8 cellular contexts compared by ENCODE assay signal in genomic region chr17:81959362-81960129, GRCh38. TPM values are rescaled to one million over a fixed set of nuclear protein-coding genes. Genes with fewer than 3 reads are reported as not detected.
A peak's percentile ranks its signal among the peaks of the same experiment; 100 is the strongest.
DNase-seq lines count a peak whose midpoint lies in the region; ATAC-seq and TF ChIP-seq lines count a peak whose summit lies in the region.

No MANE protein-coding gene starts in this region.

- H3K4me3 ChIP-seq in DND-41 (ENCODE audit: low read depth in 1 of 2, low read length in 2 of 2) (no peak overlapping the region), left ventricle myocardium inferior (peak overlapping the region; percentile 64)

- H3K36me3 ChIP-seq in DND-41 (ENCODE audit: insufficient read depth, low read length) (no peaks in the 10 kb centered on the region), left ventricle myocardium inferior (no peaks in the 10 kb centered on the region)

- H3K4me2 ChIP-seq in DND-41 (ENCODE audit: insufficient read depth, low read length), result peak overlapping the region; percentile 12; the same call in 1 of the 2 replicates

- H3K27ac ChIP-seq in DND-41 (ENCODE audit: low read length) (no peak overlapping the region), left ventricle myocardium inferior (replicated peaks) (no peak overlapping the region)

- no peaks in the 10 kb centered on the region for H3K79me2 ChIP-seq in DND-41 (ENCODE audit: insufficient read depth, low read length)

- H4K20me1 ChIP-seq in DND-41 (ENCODE audit: insufficient read depth, low read length), result no peaks in the 10 kb centered on the region

- no peak overlapping the region for H3K9ac ChIP-seq in DND-41 (ENCODE audit: low read depth, low read length)

- H3K4me1 ChIP-seq in DND-41 (ENCODE audit: insufficient read depth, low read length) (peaks cover 6% of the 10 kb centered on the region), left ventricle myocardium inferior (peaks cover 25% of the 10 kb centered on the region)

- intact Hi-C loops in left ventricle myocardium inferior (cut with micrococcal nuclease) (loop anchor here (10.0 kb wide), 1 partner anchor 185 kb away; no protein-coding TSS in a partner anchor), sciatic nerve (cut with DNase I) (loop anchor here (1.0 to 5.0 kb wide), 2 partner anchors 61 to 193 kb away; no protein-coding TSS in a partner anchor)

- ATAC-seq in DND-41 (ENCODE audit: insufficient read depth, low read depth) (peak; percentile 87), HG02763 (IDR thresholded peaks at IDR 0.05; ENCODE audit: unreplicated experiment) (peak; percentile 52), sciatic nerve (peak; percentile 78), GM18517 (IDR thresholded peaks at IDR 0.05; ENCODE audit: unreplicated experiment) (no peak), GM19035 (IDR thresholded peaks at IDR 0.05; ENCODE audit: unreplicated experiment) (no peak)
- peak; percentile 94 to 96 for ATAC-seq in activated naive CD4-positive, alpha-beta T cell treated with anti-CD3 and anti-CD28 coated beads, Interleukin-2, amount 50 U/mL, for 72 hours

- no peaks in the 10 kb centered on the region for H3K9me3 ChIP-seq in DND-41 (ENCODE audit: insufficient read depth, low read length, severe bottlenecking)
- H3K9me3 ChIP-seq in left ventricle myocardium inferior (replicated peaks), result no peaks in the 10 kb centered on the region

- no peaks in the 10 kb centered on the region for H3K9me3 Mint-ChIP-seq in activated naive CD4-positive, alpha-beta T cell treated with anti-CD3 and anti-CD28 coated beads, Interleukin-2, amount 50 U/mL, for 72 hours

- H3K27ac Mint-ChIP-seq in activated naive CD4-positive, alpha-beta T cell treated with anti-CD3 and anti-CD28 coated beads, Interleukin-2, amount 50 U/mL, for 72 hours, result no peak overlapping the region

- no peaks in the 10 kb centered on the region for H3K36me3 Mint-ChIP-seq in activated naive CD4-positive, alpha-beta T cell treated with anti-CD3 and anti-CD28 coated beads, Interleukin-2, amount 50 U/mL, for 72 hours

- H3K27me3 ChIP-seq in DND-41 (ENCODE audit: insufficient read depth, low read length, poor library complexity), result peaks cover 20% of the 10 kb centered on the region
- peaks cover 91% of the 10 kb centered on the region for H3K27me3 ChIP-seq in left ventricle myocardium inferior (ENCODE audit: low read depth)

- H2AFZ ChIP-seq in DND-41 (ENCODE audit: low read depth, low read length), result no peak overlapping the region

- TF ChIP-seq CTCF in DND-41 (IDR thresholded peaks at IDR 0.05; ENCODE audit: borderline replicate concordance, extremely low read depth, low read length, poor library complexity, severe bottlenecking), result peak; percentile 77
- peak; percentile 88 for TF ChIP-seq CTCF in left ventricle myocardium inferior (IDR thresholded peaks at IDR 0.05; ENCODE audit: borderline replicate concordance)

- DNase-seq in DND-41, result peak; percentile 57
- DNase-seq in SK-N-DZ (ENCODE audit: low spot score), result peak; percentile 77
- peak; percentile 79 to 86 for DNase-seq in activated naive CD4-positive, alpha-beta T cell treated with anti-CD3 and anti-CD28 coated beads, Interleukin-2, amount 50 U/mL, for 72 hours (ENCODE audit: low spot score in 2 of 2)
- peak; percentile 75 for DNase-seq in left ventricle myocardium inferior
- DNase-seq in sciatic nerve (ENCODE audit: low spot score), result peak; percentile 85

RNA-seq across cellular contexts. Expression of gene NOTUM, which starts 1.4 kb away (rescaled TPM):
- polyA plus RNA-seq in SK-N-DZ (2014; cell fraction: cytosol; rRNA removed), result 31.5 and 45.1 TPM in 2 replicates
- 30.7 and 41.5 TPM in 2 replicates for polyA plus RNA-seq in SK-N-DZ (2014; cell fraction: nucleus; rRNA removed)
- total RNA-seq in activated naive CD4-positive, alpha-beta T cell treated with anti-CD3 and anti-CD28 coated beads, Interleukin-2, amount 50 U/mL, for 72 hours, result 1 to 10 TPM in 1 of 2 donors, under 1 TPM in 1; 0.39 to 1.1 TPM
- total RNA-seq in left ventricle myocardium inferior (not detected), sciatic nerve (not detected)

RNA-seq across cellular contexts. Expression of gene MYADML2, which starts 12.5 kb away (rescaled TPM):
- polyA plus RNA-seq in SK-N-DZ (2014; cell fraction: cytosol; rRNA removed), result 0.21 and 0.28 TPM in 2 replicates
- polyA plus RNA-seq in SK-N-DZ (2014; cell fraction: nucleus; rRNA removed), result 0.09 TPM in 1 of 2 replicates, not detected in the other
- total RNA-seq in activated naive CD4-positive, alpha-beta T cell treated with anti-CD3 and anti-CD28 coated beads, Interleukin-2, amount 50 U/mL, for 72 hours, result not detected
- 7.2 TPM for total RNA-seq in left ventricle myocardium inferior
- not detected for total RNA-seq in sciatic nerve

RNA-seq across cellular contexts. Expression of gene ASPSCR1, which starts 17.9 kb away (rescaled TPM):
- 52.3 and 68.3 TPM in 2 replicates for polyA plus RNA-seq in SK-N-DZ (2014; cell fraction: cytosol; rRNA removed)
- polyA plus RNA-seq in SK-N-DZ (2014; cell fraction: nucleus; rRNA removed), result 173 and 174 TPM in 2 replicates
- total RNA-seq in activated naive CD4-positive, alpha-beta T cell treated with anti-CD3 and anti-CD28 coated beads, Interleukin-2, amount 50 U/mL, for 72 hours, result 10 to 100 TPM; 19.7 to 62.3 TPM
- total RNA-seq in left ventricle myocardium inferior (27.5 TPM), sciatic nerve (32.5 TPM)

RNA-seq across cellular contexts. Expression of gene PYCR1, which starts 22.4 kb away (rescaled TPM):
- 394 and 456 TPM in 2 replicates for polyA plus RNA-seq in SK-N-DZ (2014; cell fraction: cytosol; rRNA removed)
- polyA plus RNA-seq in SK-N-DZ (2014; cell fraction: nucleus; rRNA removed), result 318 and 406 TPM in 2 replicates
- 10 to 100 TPM; 30.3 to 75.1 TPM for total RNA-seq in activated naive CD4-positive, alpha-beta T cell treated with anti-CD3 and anti-CD28 coated beads, Interleukin-2, amount 50 U/mL, for 72 hours
- total RNA-seq in left ventricle myocardium inferior (3.8 TPM), sciatic nerve (8.0 TPM)

RNA-seq across cellular contexts. Expression of gene MAFG, which starts 32.0 kb away (rescaled TPM):
- 23.9 and 27.7 TPM in 2 replicates for polyA plus RNA-seq in SK-N-DZ (2014; cell fraction: cytosol; rRNA removed)
- polyA plus RNA-seq in SK-N-DZ (2014; cell fraction: nucleus; rRNA removed), result 39.9 and 56.8 TPM in 2 replicates
- total RNA-seq in activated naive CD4-positive, alpha-beta T cell treated with anti-CD3 and anti-CD28 coated beads, Interleukin-2, amount 50 U/mL, for 72 hours, result 10 to 100 TPM; 19.6 to 35.2 TPM
- total RNA-seq in left ventricle myocardium inferior (24.3 TPM), sciatic nerve (27.8 TPM)

Comparison
In these comparisons a context has a peak if more than half of its experiments do, and no peak if none do; other contexts are left out.
1. ATAC-seq: peak in DND-41 (single experiment), HG02763 (single experiment), activated naive CD4-positive, alpha-beta T cell treated with anti-CD3 and anti-CD28 coated beads, Interleukin-2, amount 50 U/mL, for 72 hours (2 of 2) and sciatic nerve (single experiment); none in GM18517 (single experiment) and GM19035 (single experiment).
2. Peak in every context shown above with its lines, with median percentiles within 50 percentile points of each other: DNase-seq.